Comparison of ENCODE assay signal across 8 cellular contexts in the genomic region with DNA sequence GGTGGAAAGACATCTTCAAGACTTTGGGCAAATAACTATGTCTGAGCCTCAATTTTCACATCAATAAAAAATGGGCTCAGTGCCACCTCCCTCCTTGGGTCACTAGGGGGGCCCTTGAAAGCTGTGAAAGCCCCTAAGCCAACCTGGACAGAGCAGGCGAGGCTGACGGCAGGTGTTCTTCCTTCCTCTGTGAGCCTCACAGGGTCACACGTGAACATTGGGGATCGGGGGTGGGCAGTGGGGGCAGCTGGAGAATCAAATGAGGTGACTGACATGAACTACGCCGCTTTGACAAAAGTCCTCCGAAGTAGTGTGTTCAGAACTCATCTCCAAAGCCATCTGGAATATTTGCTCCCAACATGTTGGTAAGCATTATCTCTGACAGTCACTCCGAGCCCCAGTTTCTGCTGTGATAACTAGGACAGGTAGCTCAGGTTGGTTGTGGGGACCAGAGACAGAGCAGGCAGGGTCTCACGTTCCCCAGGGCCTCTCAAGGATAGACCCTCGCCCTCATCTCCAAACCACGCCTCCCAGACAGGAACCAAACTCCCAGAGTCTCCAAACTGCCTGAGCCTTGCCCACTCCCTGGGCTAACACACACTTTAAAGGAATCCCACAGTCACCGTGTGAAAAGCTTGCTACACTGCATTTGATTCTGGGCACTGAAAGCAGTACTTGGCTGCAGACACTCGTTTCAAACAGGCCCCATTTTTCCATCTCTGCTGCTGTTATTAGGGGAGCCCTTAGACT. TPM values are rescaled to one million over a fixed set of nuclear protein-coding genes. Genes with fewer than 3 reads are reported as not detected.
DNase-seq lines count a peak whose midpoint lies in the region; ATAC-seq and TF ChIP-seq lines count a peak whose summit lies in the region.

No MANE protein-coding gene starts in this region.

- H3K4me1 ChIP-seq in iPS-18a (ENCODE audit: control insufficient read depth, low read depth, low read length) (peaks cover 6% of the 10 kb centered on the region), testis (peaks cover 41% of the 10 kb centered on the region)

- peak overlapping the region; percentile 10 for H3K9ac ChIP-seq in iPS-18a (ENCODE audit: low read length)

- intact Hi-C loops in activated B cell treated with CpG ODN at 0.5 μM for 24 hours (cut with micrococcal nuclease) = loop anchor here (1.0 to 5.0 kb wide), 5 partner anchors 68 to 834 kb away; partner anchors contain the start of genes BLOC1S4, JAKMIP1, KIAA0232 and MAN2B2
- intact Hi-C loops in testis (cut with DNase I; ENCODE audit: low total_unique reads) = loop anchor here (5.0 kb wide), 1 partner anchor 58 kb away; no protein-coding TSS in a partner anchor

- DNase-seq in activated CD8-positive, alpha-beta memory T cell treated with anti-CD3 and anti-CD28 coated beads, Interleukin-2, amount 10 ng/mL, durations not matched to agents 7 days and 5 days = no peak
- DNase-seq in activated CD8-positive, alpha-beta memory T cell treated with anti-CD3 and anti-CD28 coated beads for 24 hours = no peak
- DNase-seq in activated B cell treated with CpG ODN at 0.5 μM for 24 hours = no peak
- no peak for DNase-seq in testis
- no peak for DNase-seq in COLO668 (lab: John Stamatoyannopoulos, UW; ENCODE audit: unreplicated experiment)

- no peak overlapping the region for H3K27ac Mint-ChIP-seq in activated CD8-positive, alpha-beta memory T cell treated with anti-CD3 and anti-CD28 coated beads, Interleukin-2, amount 10 ng/mL, durations not matched to agents 7 days and 5 days
- peak overlapping the region; percentile 63 for H3K27ac Mint-ChIP-seq in activated B cell treated with CpG ODN at 0.5 μM for 24 hours

- H3K4me3 Mint-ChIP-seq in activated CD8-positive, alpha-beta memory T cell treated with anti-CD3 and anti-CD28 coated beads, Interleukin-2, amount 10 ng/mL, durations not matched to agents 7 days and 5 days = peak overlapping the region; percentile 67
- peak overlapping the region; percentile 86 for H3K4me3 Mint-ChIP-seq in activated B cell treated with CpG ODN at 0.5 μM for 24 hours

- peaks cover 33% of the 10 kb centered on the region for H3K4me1 Mint-ChIP-seq in activated CD8-positive, alpha-beta memory T cell treated with anti-CD3 and anti-CD28 coated beads, Interleukin-2, amount 10 ng/mL, durations not matched to agents 7 days and 5 days
- H3K4me1 Mint-ChIP-seq in activated B cell treated with CpG ODN at 0.5 μM for 24 hours = peaks cover 29% of the 10 kb centered on the region

- H3K4me3 ChIP-seq in iPS-18a (ENCODE audit: low read length) = peak overlapping the region; percentile 62
- peak overlapping the region; percentile 2 to 95 for H3K4me3 ChIP-seq in testis

- CTCF ChIA-PET in activated CD8-positive, alpha-beta memory T cell treated with anti-CD3 and anti-CD28 coated beads, Interleukin-2, amount 10 ng/mL, durations not matched to agents 7 days and 5 days (lab: Charles Lee) = interaction anchor here (0.9 to 30.7 kb wide), 6 partner anchors 9 to 270 kb away, joined by 3 to 685 read pairs (median 7); no protein-coding TSS in a partner anchor
- CTCF ChIA-PET in activated B cell treated with CpG ODN at 0.5 μM for 24 hours (lab: Charles Lee) = interaction anchor here (1.0 to 4.4 kb wide), 2 partner anchors 19 to 62 kb away, joined by 3 to 26 read pairs; no protein-coding TSS in a partner anchor

- no peaks in the 10 kb centered on the region for H3K9me3 Mint-ChIP-seq in activated CD8-positive, alpha-beta memory T cell treated with anti-CD3 and anti-CD28 coated beads, Interleukin-2, amount 10 ng/mL, durations not matched to agents 7 days and 5 days (ENCODE audit: low read depth)
- H3K9me3 Mint-ChIP-seq in activated B cell treated with CpG ODN at 0.5 μM for 24 hours = no peaks in the 10 kb centered on the region

- 45 to 46% methylated on average over 13 of the region's 13 CpGs for WGBS in testis, 2 donors

- H3K36me3 ChIP-seq in iPS-18a (ENCODE audit: control insufficient read depth, low read depth, low read length) (no peaks in the 10 kb centered on the region), testis (ENCODE audit: low read depth, missing control alignments) (no peaks in the 10 kb centered on the region)

- TF ChIP-seq CTCF in activated B cell treated with CpG ODN at 0.5 μM for 24 hours (IDR thresholded peaks at IDR 0.05) = no peak
- no peak for TF ChIP-seq CTCF in testis (IDR thresholded peaks at IDR 0.05)

- H3K27me3 ChIP-seq in iPS-18a (ENCODE audit: control insufficient read depth, insufficient read depth, low read length) = peaks cover 13% of the 10 kb centered on the region
- no peaks in the 10 kb centered on the region for H3K27me3 ChIP-seq in testis

- peaks cover 52% of the 10 kb centered on the region for H3K27me3 Mint-ChIP-seq in activated CD8-positive, alpha-beta memory T cell treated with anti-CD3 and anti-CD28 coated beads, Interleukin-2, amount 10 ng/mL, durations not matched to agents 7 days and 5 days
- no peaks in the 10 kb centered on the region for H3K27me3 Mint-ChIP-seq in activated B cell treated with CpG ODN at 0.5 μM for 24 hours

- no peak for TF ChIP-seq POLR2A in testis (IDR thresholded peaks at IDR 0.05)

- POLR2A ChIA-PET in activated B cell treated with CpG ODN at 0.5 μM for 24 hours (lab: Charles Lee) = interaction anchor here (1.0 kb wide), 2 partner anchors 405 to 799 kb away, joined by 3 read pairs; partner anchors contain the start of gene GRPEL1

- no peaks in the 10 kb centered on the region for H3K36me3 Mint-ChIP-seq in activated CD8-positive, alpha-beta memory T cell treated with anti-CD3 and anti-CD28 coated beads, Interleukin-2, amount 10 ng/mL, durations not matched to agents 7 days and 5 days
- H3K36me3 Mint-ChIP-seq in activated B cell treated with CpG ODN at 0.5 μM for 24 hours (ENCODE audit: low read depth) = no peaks in the 10 kb centered on the region

- ATAC-seq in activated CD8-positive, alpha-beta memory T cell treated with anti-CD3 and anti-CD28 coated beads, Interleukin-2, amount 10 ng/mL, durations not matched to agents 7 days and 5 days = no peak
- ATAC-seq in activated B cell treated with CpG ODN at 0.5 μM for 24 hours (ENCODE audit: low read depth) = no peak
- ATAC-seq in HG02938 (IDR thresholded peaks at IDR 0.05; ENCODE audit: unreplicated experiment) = no peak
- no peak for ATAC-seq in GM21423 (IDR thresholded peaks at IDR 0.05; ENCODE audit: unreplicated experiment)

- no peaks in the 10 kb centered on the region for H3K9me3 ChIP-seq in iPS-18a (ENCODE audit: control insufficient read depth, low read depth, low read length)
- H3K9me3 ChIP-seq in testis = no peaks in the 10 kb centered on the region

- no peak overlapping the region for H3K27ac ChIP-seq in iPS-18a (ENCODE audit: low read length)
- H3K27ac ChIP-seq in testis = peak overlapping the region in 1 of 2 donors; percentile 48

RNA-seq across cellular contexts. Expression of gene WFS1, which starts 0.8 kb away (rescaled TPM):
- 1 to 10 TPM; 1.8 to 2.2 TPM for total RNA-seq in activated CD8-positive, alpha-beta memory T cell treated with anti-CD3 and anti-CD28 coated beads, Interleukin-2, amount 10 ng/mL, durations not matched to agents 7 days and 5 days
- total RNA-seq in activated B cell treated with CpG ODN at 0.5 μM for 24 hours = 2.4 and 4.3 TPM in 2 replicates
- total RNA-seq in testis = 100 to 1,000 TPM; 124 to 202 TPM
- polyA plus RNA-seq in testis (ENCODE audit: insufficient read depth, low read depth, low replicate concordance) = 80.4 TPM

Comparison
In these comparisons a context has a peak if more than half of its experiments do, and no peak if none do; other contexts are left out.
1. RNA of gene WFS1, which starts 0.8 kb away (total RNA-seq): 124 to 202 TPM in testis; 2.4 to 4.3 TPM in activated B cell treated with CpG ODN at 0.5 μM for 24 hours and 1.8 to 2.2 TPM in activated CD8-positive, alpha-beta memory T cell treated with anti-CD3 and anti-CD28 coated beads, Interleukin-2, amount 10 ng/mL, durations not matched to agents 7 days and 5 days; every median in the first group is over 10 times any median in the second.